Comparison of ENCODE assay signal across 17 cellular contexts in the genomic region with DNA sequence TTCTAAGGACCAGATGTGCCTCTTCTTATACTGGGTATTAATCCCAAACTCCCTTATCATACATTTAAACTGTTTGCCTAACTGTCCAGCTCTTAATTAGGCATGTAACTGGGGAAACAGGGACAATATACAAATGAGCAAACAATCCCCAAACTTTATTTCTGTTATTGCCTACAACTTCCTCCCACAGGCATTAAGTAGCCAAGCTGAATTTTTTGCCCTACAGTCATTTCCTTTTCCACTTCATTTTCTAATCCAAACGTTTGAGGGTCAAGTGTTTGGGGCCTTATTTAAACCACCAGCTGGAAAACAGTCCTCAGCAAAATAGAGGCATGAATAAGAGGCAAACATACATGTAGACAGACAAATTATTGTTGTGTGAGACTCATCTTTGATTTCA.
DNase-seq lines count a peak whose midpoint lies in the region; ATAC-seq and TF ChIP-seq lines count a peak whose summit lies in the region.
"Had no signal": no experiment of that assay in that cellular context is flagged by ENCODE, and none has a peak within 500 bp of the region (broad histone marks: within the 10 kb centered on the region; RNA-seq: fewer than 3 reads in every experiment).

No MANE protein-coding gene starts in this region.

- peak overlapping the region; percentile 68 for H3K4me2 ChIP-seq in GM23248 (ENCODE audit: unreplicated experiment)

- TF ChIP-seq CTCF in AG09309 (IDR thresholded peaks at IDR 0.05; ENCODE audit: control insufficient read depth, insufficient read depth, low read depth, low read length, missing control alignments): no peak
- TF ChIP-seq CTCF in choroid plexus epithelial cell (conservative IDR thresholded peaks at IDR 0.05; ENCODE audit: low read depth, low read length): no peak
- no peak for TF ChIP-seq CTCF in lower lobe of right lung (IDR thresholded peaks at IDR 0.05)
- no peak for TF ChIP-seq CTCF in vagina (IDR thresholded peaks at IDR 0.05)

- H4K20me1 ChIP-seq in GM23248 (ENCODE audit: insufficient read depth): no peaks in the 10 kb centered on the region

- CTCF ChIA-PET in activated CD4-positive, alpha-beta T cell treated with anti-CD3 and anti-CD28 coated beads, Interleukin-2, amount 10 ng/mL, durations not matched to agents 7 days and 5 days (lab: Charles Lee): interaction anchor here (1.5 kb wide), 1 partner anchor 181 kb away, joined by 3 read pairs; no protein-coding TSS in a partner anchor

- no peaks in the 10 kb centered on the region for H3K9me2 ChIP-seq in GM23248 (ENCODE audit: insufficient read depth)

- H3K36me3 ChIP-seq in GM23248 (ENCODE audit: low read depth): no peaks in the 10 kb centered on the region
- H3K36me3 ChIP-seq in lower lobe of right lung: no peaks in the 10 kb centered on the region
- H3K36me3 ChIP-seq in vagina: no peaks in the 10 kb centered on the region
- H3K36me3 ChIP-seq: colonic mucosa, esophagus muscularis mucosa, suprapubic skin had no signal

- H3K27me3 ChIP-seq in GM23248 (replicated peaks; ENCODE audit: insufficient read depth) (peaks cover 16% of the 10 kb centered on the region; the same call in 1 of the 2 replicates), lower lobe of right lung (ENCODE audit: low read depth) (no peaks in the 10 kb centered on the region), vagina (no peaks in the 10 kb centered on the region)
- H3K27me3 ChIP-seq: colonic mucosa, suprapubic skin had no signal

- TF ChIP-seq POLR2A in vagina (IDR thresholded peaks at IDR 0.05): no peak

- no peaks in the 10 kb centered on the region for H3K79me2 ChIP-seq in GM23248 (ENCODE audit: insufficient read depth)

- H3K4me1 Mint-ChIP-seq in activated CD4-positive, alpha-beta T cell treated with anti-CD3 and anti-CD28 coated beads, Interleukin-2, amount 10 ng/mL, durations not matched to agents 7 days and 5 days: peaks cover 6% of the 10 kb centered on the region

- no peaks in the 10 kb centered on the region for H3K36me3 Mint-ChIP-seq in activated CD4-positive, alpha-beta T cell treated with anti-CD3 and anti-CD28 coated beads, Interleukin-2, amount 10 ng/mL, durations not matched to agents 7 days and 5 days (ENCODE audit: low read depth)

- intact Hi-C loops in lower lobe of right lung (cut with DNase I) (no loop called here), vagina (cut with DNase I) (no loop called here)

- no peak overlapping the region for H3K4me3 ChIP-seq in AG09309 (ENCODE audit: control insufficient read depth, low read depth, low read length)
- no peak overlapping the region for H3K4me3 ChIP-seq in GM23248
- H3K4me3 ChIP-seq in choroid plexus epithelial cell (ENCODE audit: low read depth, low read length): no peak overlapping the region
- H3K4me3 ChIP-seq in lower lobe of right lung: no peak overlapping the region
- no peak overlapping the region for H3K4me3 ChIP-seq in vagina
- H3K4me3 ChIP-seq: colonic mucosa, esophagus muscularis mucosa, suprapubic skin had no signal

- H3K9me3 Mint-ChIP-seq in activated CD4-positive, alpha-beta T cell treated with anti-CD3 and anti-CD28 coated beads, Interleukin-2, amount 10 ng/mL, durations not matched to agents 7 days and 5 days: no peaks in the 10 kb centered on the region

- POLR2A ChIA-PET in activated CD4-positive, alpha-beta T cell treated with anti-CD3 and anti-CD28 coated beads, Interleukin-2, amount 10 ng/mL, durations not matched to agents 7 days and 5 days (lab: Charles Lee): no interaction called here

- H2AFZ ChIP-seq in GM23248: peak overlapping the region; percentile 54

- peaks cover 20% of the 10 kb centered on the region for H3F3A ChIP-seq in GM23248 (ENCODE audit: insufficient read depth)

- 0 to 4% methylated on average over 1 of the region's 1 CpG for WGBS in GM23248 (ENCODE audit: low coverage in 1 of 2, low lambda C conversion rate in 2 of 2, missing lambda C conversion rate in 2 of 2), 2 experiments

- ATAC-seq in lower lobe of right lung (peak; percentile 50 to 54), GM19467 (IDR thresholded peaks at IDR 0.05; ENCODE audit: unreplicated experiment) (no peak)
- ATAC-seq: activated CD4-positive, CD25-positive, alpha-beta regulatory T cell treated with anti-CD3 and anti-CD28 coated beads, Interleukin-2, amount 50 U/mL, for 24 hours had no signal

- no peaks in the 10 kb centered on the region for H3K9me3 ChIP-seq in GM23248 (ENCODE audit: low read depth)
- no peaks in the 10 kb centered on the region for H3K9me3 ChIP-seq in lower lobe of right lung
- H3K9me3 ChIP-seq in vagina: no peaks in the 10 kb centered on the region
- H3K9me3 ChIP-seq: colonic mucosa, esophagus muscularis mucosa, suprapubic skin had no signal

- in situ Hi-C loops in GM23248 (cut with MboI): no loop called here

- no peak overlapping the region for H3K4me3 Mint-ChIP-seq in activated CD4-positive, alpha-beta T cell treated with anti-CD3 and anti-CD28 coated beads, Interleukin-2, amount 10 ng/mL, durations not matched to agents 7 days and 5 days

- H3K4me1 ChIP-seq in GM23248 (ENCODE audit: insufficient read depth) (peaks cover 23% of the 10 kb centered on the region), lower lobe of right lung (peaks cover 24% of the 10 kb centered on the region), vagina (peaks cover 7% of the 10 kb centered on the region)
- H3K4me1 ChIP-seq: colonic mucosa, suprapubic skin had no signal

- peak overlapping the region; percentile 51 for H3K27ac ChIP-seq in GM23248
- peak overlapping the region; percentile 61 for H3K27ac ChIP-seq in lower lobe of right lung
- no peak overlapping the region for H3K27ac ChIP-seq in vagina
- H3K27ac ChIP-seq: C4-2B, colonic mucosa, suprapubic skin had no signal

- H3K9ac ChIP-seq in GM23248: no peak overlapping the region

- peaks cover 37% of the 10 kb centered on the region for H3K27me3 Mint-ChIP-seq in activated CD4-positive, alpha-beta T cell treated with anti-CD3 and anti-CD28 coated beads, Interleukin-2, amount 10 ng/mL, durations not matched to agents 7 days and 5 days

- DNase-seq in AG09309 (ENCODE audit: low read depth): peak; percentile 7
- peak; percentile 82 for DNase-seq in GM23248
- peak; percentile 44 for DNase-seq in choroid plexus epithelial cell (ENCODE audit: low read depth)
- no peak for DNase-seq in lower lobe of right lung
- DNase-seq in activated CD4-positive, alpha-beta T cell treated with anti-CD3 and anti-CD28 coated beads, Interleukin-2, amount 10 ng/mL, durations not matched to agents 7 days and 5 days: no peak
- DNase-seq in stimulated activated CD4-positive, alpha-beta T cell treated with anti-CD3 and anti-CD28 coated beads, Interleukin-1b, Interleukin-23, amount 100 ng/mL, for 48 hours: no peak
- DNase-seq in vagina (ENCODE audit: extremely low spot score in 2 of 2): no peak
- DNase-seq: colonic mucosa, NCI-H1436, NCI-H510A, occipital lobe, RPMI8226 had no signal

- H3K27ac Mint-ChIP-seq in activated CD4-positive, alpha-beta T cell treated with anti-CD3 and anti-CD28 coated beads, Interleukin-2, amount 10 ng/mL, durations not matched to agents 7 days and 5 days: no peak overlapping the region

Comparison
In these comparisons a context has a peak if more than half of its experiments do, and no peak if none do; other contexts are left out.
1. DNase-seq: peak in AG09309 (single experiment), GM23248 (single experiment) and choroid plexus epithelial cell (single experiment); none in lower lobe of right lung (single experiment), activated CD4-positive, alpha-beta T cell treated with anti-CD3 and anti-CD28 coated beads, Interleukin-2, amount 10 ng/mL, durations not matched to agents 7 days and 5 days (single experiment), stimulated activated CD4-positive, alpha-beta T cell treated with anti-CD3 and anti-CD28 coated beads, Interleukin-1b, Interleukin-23, amount 100 ng/mL, for 48 hours (single experiment) and vagina (0 of 2).